Comparison of ENCODE assay signal across 23 cellular contexts in genomic region chr9:125008599-125008998, GRCh38.
A peak's percentile ranks its signal among the peaks of the same experiment; 100 is the strongest.
DNase-seq lines count a peak whose midpoint lies in the region; ATAC-seq and TF ChIP-seq lines count a peak whose summit lies in the region.
"Had no signal": no experiment of that assay in that cellular context is flagged by ENCODE, and none has a peak within 500 bp of the region (broad histone marks: within the 10 kb centered on the region; RNA-seq: fewer than 3 reads in every experiment).

No MANE protein-coding gene starts in this region.

- POLR2A ChIA-PET in activated CD8-positive, alpha-beta T cell treated with anti-CD3 and anti-CD28 coated beads for 36 hours (lab: Charles Lee), result no interaction called here
- POLR2A ChIA-PET in activated CD8-positive, alpha-beta T cell treated with anti-CD3 and anti-CD28 coated beads, Interleukin-2, amount 10 ng/mL, durations not matched to agents 7 days and 5 days (lab: Charles Lee), result no interaction called here
- POLR2A ChIA-PET in HEK293 (lab: Yijun Ruan, JAX), result no interaction called here

- H3K4me1 Mint-ChIP-seq in activated CD8-positive, alpha-beta T cell treated with anti-CD3 and anti-CD28 coated beads for 36 hours (ENCODE audit: low read depth), result no peaks in the 10 kb centered on the region
- no peaks in the 10 kb centered on the region for H3K4me1 Mint-ChIP-seq in activated CD8-positive, alpha-beta T cell treated with anti-CD3 and anti-CD28 coated beads, Interleukin-2, amount 10 ng/mL, durations not matched to agents 7 days and 5 days (ENCODE audit: low read depth)
- no peaks in the 10 kb centered on the region for H3K4me1 Mint-ChIP-seq in activated T-cell treated with anti-CD3 and anti-CD28 coated beads, Interleukin-2, amount 50 U/mL, for 72 hours (ENCODE audit: low read depth)
- H3K4me1 Mint-ChIP-seq in T-helper 17 cell, result no peaks in the 10 kb centered on the region
- H3K4me1 Mint-ChIP-seq: B cell had no signal

- no peaks in the 10 kb centered on the region for H3K9me3 ChIP-seq in HEK293 (ENCODE audit: control insufficient read depth, insufficient read depth, low read depth, low read length)
- H3K9me3 ChIP-seq in T-helper 17 cell (ENCODE audit: control insufficient read depth, low read length, poor library complexity, severe bottlenecking), result no peaks in the 10 kb centered on the region
- H3K9me3 ChIP-seq: A549, Caco-2 had no signal

- peaks cover 13% of the 10 kb centered on the region for H3K36me3 Mint-ChIP-seq in activated CD8-positive, alpha-beta T cell treated with anti-CD3 and anti-CD28 coated beads for 36 hours (ENCODE audit: low read depth)
- peaks cover 6% of the 10 kb centered on the region for H3K36me3 Mint-ChIP-seq in activated CD8-positive, alpha-beta T cell treated with anti-CD3 and anti-CD28 coated beads, Interleukin-2, amount 10 ng/mL, durations not matched to agents 7 days and 5 days (ENCODE audit: low read depth)
- H3K36me3 Mint-ChIP-seq in activated T-cell treated with anti-CD3 and anti-CD28 coated beads, Interleukin-2, amount 50 U/mL, for 72 hours (ENCODE audit: insufficient read depth in 2 of 2), result peaks cover 0 to 2% of the 10 kb centered on the region in 2 donors
- H3K36me3 Mint-ChIP-seq in T-helper 17 cell (ENCODE audit: low read depth), result no peaks in the 10 kb centered on the region

- no peaks in the 10 kb centered on the region for H3K9me3 Mint-ChIP-seq in activated CD8-positive, alpha-beta T cell treated with anti-CD3 and anti-CD28 coated beads for 36 hours
- H3K9me3 Mint-ChIP-seq in activated CD8-positive, alpha-beta T cell treated with anti-CD3 and anti-CD28 coated beads, Interleukin-2, amount 10 ng/mL, durations not matched to agents 7 days and 5 days (ENCODE audit: insufficient read depth), result no peaks in the 10 kb centered on the region
- H3K9me3 Mint-ChIP-seq in activated T-cell treated with anti-CD3 and anti-CD28 coated beads, Interleukin-2, amount 50 U/mL, for 72 hours, result no peaks in the 10 kb centered on the region
- H3K9me3 Mint-ChIP-seq: CD4-positive, alpha-beta T cell; CD8-positive, alpha-beta T cell had no signal

- H3K4me1 ChIP-seq in HEK293 (ENCODE audit: control insufficient read depth, insufficient read depth, low read length), result no peaks in the 10 kb centered on the region
- H3K4me1 ChIP-seq: A549; BLaER1 treated with 17β-estradiol and CSF1 and Interleukin-3, amounts not matched to agents 10 nM and 100 nM; Caco-2 had no signal

- no peak overlapping the region for H3K27ac ChIP-seq in HEK293 (ENCODE audit: extremely low read depth, low read depth, low read length)
- H3K27ac ChIP-seq: 22Rv1; A549; BLaER1 treated with 17β-estradiol and CSF1 and Interleukin-3, amounts not matched to agents 10 nM and 100 nM; C4-2B had no signal

- H3K36me3 ChIP-seq in HEK293 (ENCODE audit: control insufficient read depth in 2 of 2, insufficient read depth in 1 of 2, low read length in 2 of 2), result no peaks in the 10 kb centered on the region; a peak in 1 of 3 replicates

- H3K4me3 ChIP-seq in HEK293 (ENCODE audit: low read depth, low read length), result no peak overlapping the region
- H3K4me3 ChIP-seq: A549; BLaER1 treated with 17β-estradiol and CSF1 and Interleukin-3, amounts not matched to agents 10 nM and 100 nM; GM12878 had no signal

- ATAC-seq in activated CD8-positive, alpha-beta T cell treated with anti-CD3 and anti-CD28 coated beads for 36 hours, result no peak
- ATAC-seq in activated CD8-positive, alpha-beta T cell treated with anti-CD3 and anti-CD28 coated beads, Interleukin-2, amount 10 ng/mL, durations not matched to agents 7 days and 5 days, result no peak
- ATAC-seq in activated T-cell treated with anti-CD3 and anti-CD28 coated beads, Interleukin-2, amount 50 U/mL, for 72 hours (replicated peaks in 1 of 2), result no peak
- no peak for ATAC-seq in T-helper 17 cell
- ATAC-seq in GM18907 (IDR thresholded peaks at IDR 0.05; ENCODE audit: unreplicated experiment), result no peak
- ATAC-seq: A549; CD8-positive, alpha-beta T cell; GM12878 had no signal

- CTCF ChIA-PET in activated CD8-positive, alpha-beta T cell treated with anti-CD3 and anti-CD28 coated beads for 36 hours (lab: Charles Lee), result interaction anchor here (1.0 kb wide), 1 partner anchor 21 kb away, joined by 3 read pairs; no protein-coding TSS in a partner anchor
- CTCF ChIA-PET in activated CD8-positive, alpha-beta T cell treated with anti-CD3 and anti-CD28 coated beads, Interleukin-2, amount 10 ng/mL, durations not matched to agents 7 days and 5 days (lab: Charles Lee), result no interaction called here
- CTCF ChIA-PET in HEK293 (lab: Yijun Ruan, JAX), result no interaction called here

- peak overlapping the region; percentile 10 for H3K27ac Mint-ChIP-seq in activated CD8-positive, alpha-beta T cell treated with anti-CD3 and anti-CD28 coated beads for 36 hours
- no peak overlapping the region for H3K27ac Mint-ChIP-seq in activated CD8-positive, alpha-beta T cell treated with anti-CD3 and anti-CD28 coated beads, Interleukin-2, amount 10 ng/mL, durations not matched to agents 7 days and 5 days
- peak overlapping the region; percentile 64 for H3K27ac Mint-ChIP-seq in activated T-cell treated with anti-CD3 and anti-CD28 coated beads, Interleukin-2, amount 50 U/mL, for 72 hours
- peak overlapping the region; percentile 47 for H3K27ac Mint-ChIP-seq in T-helper 17 cell
- H3K27ac Mint-ChIP-seq: B cell; CD4-positive, alpha-beta T cell; CD8-positive, alpha-beta T cell had no signal

- no peak for DNase-seq in activated CD8-positive, alpha-beta T cell treated with anti-CD3 and anti-CD28 coated beads for 36 hours
- no peak for DNase-seq in activated CD8-positive, alpha-beta T cell treated with anti-CD3 and anti-CD28 coated beads, Interleukin-2, amount 10 ng/mL, durations not matched to agents 7 days and 5 days
- no peak for DNase-seq in activated T-cell treated with anti-CD3 and anti-CD28 coated beads, Interleukin-2, amount 50 U/mL, for 72 hours
- DNase-seq in activated T-cell treated with anti-CD3 and anti-CD28 coated beads for 4 hours (no peak), T-helper 17 cell (no peak)
- DNase-seq: AML-193; Caco-2; Calu3; CD4-positive, alpha-beta T cell; CD8-positive, alpha-beta T cell; DMS153; DMS53; DMS79; DND-41; GDM1 had no signal

- no peak overlapping the region for H3K4me3 Mint-ChIP-seq in activated CD8-positive, alpha-beta T cell treated with anti-CD3 and anti-CD28 coated beads for 36 hours
- no peak overlapping the region for H3K4me3 Mint-ChIP-seq in activated CD8-positive, alpha-beta T cell treated with anti-CD3 and anti-CD28 coated beads, Interleukin-2, amount 10 ng/mL, durations not matched to agents 7 days and 5 days
- no peak overlapping the region for H3K4me3 Mint-ChIP-seq in activated T-cell treated with anti-CD3 and anti-CD28 coated beads, Interleukin-2, amount 50 U/mL, for 72 hours
- H3K4me3 Mint-ChIP-seq in T-helper 17 cell, result no peak overlapping the region
- H3K4me3 Mint-ChIP-seq: B cell; CD4-positive, alpha-beta T cell; CD8-positive, alpha-beta T cell had no signal

- TF ChIP-seq CTCF in activated CD8-positive, alpha-beta T cell treated with anti-CD3 and anti-CD28 coated beads for 36 hours (IDR thresholded peaks at IDR 0.05), result no peak
- TF ChIP-seq CTCF in HEK293 (tag by site-specific recombination; IDR thresholded peaks at IDR 0.05), result no peak

- intact Hi-C loops in activated CD8-positive, alpha-beta T cell treated with anti-CD3 and anti-CD28 coated beads for 36 hours (cut with micrococcal nuclease), result no loop called here

- no peaks in the 10 kb centered on the region for H3K27me3 Mint-ChIP-seq in activated CD8-positive, alpha-beta T cell treated with anti-CD3 and anti-CD28 coated beads for 36 hours
- H3K27me3 Mint-ChIP-seq in activated CD8-positive, alpha-beta T cell treated with anti-CD3 and anti-CD28 coated beads, Interleukin-2, amount 10 ng/mL, durations not matched to agents 7 days and 5 days (ENCODE audit: low read depth), result no peaks in the 10 kb centered on the region
- no peaks in the 10 kb centered on the region for H3K27me3 Mint-ChIP-seq in activated T-cell treated with anti-CD3 and anti-CD28 coated beads, Interleukin-2, amount 50 U/mL, for 72 hours (ENCODE audit: low read depth)
- no peaks in the 10 kb centered on the region for H3K27me3 Mint-ChIP-seq in T-helper 17 cell
- H3K27me3 Mint-ChIP-seq: B cell; CD4-positive, alpha-beta T cell had no signal

TF ChIP-seq in HEK293, 187 proteins besides CTCF, POLR2A, EP300 and RAD21:
- peak; percentile 98 for TF ChIP-seq ZNF558 (tag by site-specific recombination; IDR thresholded peaks at IDR 0.05)
- no peak for TF ChIP-seq ZNF239 (tag by site-specific recombination; IDR thresholded peaks at IDR 0.05)
